In the genomic region with DNA sequence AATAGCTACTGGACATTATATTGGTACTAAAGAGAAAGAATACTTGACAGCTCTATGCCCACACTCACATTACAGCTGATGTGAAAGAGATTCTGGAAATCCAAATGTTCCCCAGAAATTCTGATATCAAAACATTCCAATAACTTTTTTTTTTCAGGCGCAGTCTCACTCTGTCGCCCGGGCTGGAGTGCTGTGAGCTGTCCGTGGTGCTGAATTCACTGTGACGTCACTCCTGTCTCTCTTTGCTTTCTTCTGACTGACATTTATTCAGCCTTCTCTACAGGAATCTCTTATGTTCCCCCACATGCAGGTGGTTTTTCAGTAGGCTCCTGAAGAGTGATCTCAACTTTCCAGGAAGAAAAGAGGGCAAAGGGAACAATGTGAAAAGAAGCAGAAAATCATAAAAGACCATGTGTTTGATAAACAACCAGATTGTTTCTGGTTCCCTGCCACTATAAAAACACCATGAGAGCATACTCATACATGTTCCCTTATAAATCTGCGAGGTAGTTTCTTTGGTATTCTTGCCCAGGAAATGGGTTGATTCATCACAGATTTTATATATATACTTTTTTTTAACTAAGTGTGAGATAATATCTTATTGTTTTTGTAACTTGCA, we compare ENCODE assay signal across 8 cellular contexts. TPM values are rescaled to one million over a fixed set of nuclear protein-coding genes. Genes with fewer than 3 reads are reported as not detected.
DNase-seq lines count a peak whose midpoint lies in the region; ATAC-seq and TF ChIP-seq lines count a peak whose summit lies in the region.

No MANE protein-coding gene starts in this region.

- POLR2A ChIA-PET in activated CD8-positive, alpha-beta T cell treated with anti-CD3 and anti-CD28 coated beads for 36 hours (lab: Charles Lee) = no interaction called here

- intact Hi-C loops in activated CD8-positive, alpha-beta T cell treated with anti-CD3 and anti-CD28 coated beads for 36 hours (cut with micrococcal nuclease) = no loop called here
- intact Hi-C loops in esophagus muscularis mucosa (cut with DNase I) = no loop called here

- TF ChIP-seq CTCF in NB4 (IDR thresholded peaks at IDR 0.05; ENCODE audit: low read depth, low read length) (no peak), nephron progenitor cell (IDR thresholded peaks at IDR 0.05) (no peak), esophagus muscularis mucosa (IDR thresholded peaks at IDR 0.05) (no peak), glutamatergic neuron (IDR thresholded peaks at IDR 0.05; ENCODE audit: partially characterized antibody, unreplicated experiment) (no peak)
- no peak for TF ChIP-seq CTCF in activated CD8-positive, alpha-beta T cell treated with anti-CD3 and anti-CD28 coated beads for 36 hours (IDR thresholded peaks at IDR 0.05)

- WGBS in esophagus muscularis mucosa = 7% methylated on average over 6 of the region's 6 CpGs

- no peaks in the 10 kb centered on the region for H3K4me1 Mint-ChIP-seq in activated CD8-positive, alpha-beta T cell treated with anti-CD3 and anti-CD28 coated beads for 36 hours (ENCODE audit: low read depth)
- no peaks in the 10 kb centered on the region for H3K4me1 Mint-ChIP-seq in nephron progenitor cell
- H3K4me1 Mint-ChIP-seq in glutamatergic neuron (ENCODE audit: low read depth, unreplicated experiment) = no peaks in the 10 kb centered on the region

- CTCF ChIA-PET in activated CD8-positive, alpha-beta T cell treated with anti-CD3 and anti-CD28 coated beads for 36 hours (lab: Charles Lee) = interaction anchor here (0.9 to 1.4 kb wide), 2 partner anchors 70 to 72 kb away, joined by 4 to 5 read pairs; no protein-coding TSS in a partner anchor

- no peak for ATAC-seq in activated CD8-positive, alpha-beta T cell treated with anti-CD3 and anti-CD28 coated beads for 36 hours
- ATAC-seq in stimulated activated naive CD8-positive, alpha-beta T cell treated with anti-CD3 and anti-CD28 coated beads, Interleukin-15, Interleukin-2, amounts not matched to agents 100 U/mL and 50 U/mL, for 24 hours = no peak

- H3K36me3 ChIP-seq in esophagus muscularis mucosa = no peaks in the 10 kb centered on the region

- no peak overlapping the region for H3K27ac Mint-ChIP-seq in activated CD8-positive, alpha-beta T cell treated with anti-CD3 and anti-CD28 coated beads for 36 hours
- H3K27ac Mint-ChIP-seq in nephron progenitor cell (no peak overlapping the region), glutamatergic neuron (ENCODE audit: unreplicated experiment) (no peak overlapping the region)

- TF ChIP-seq POLR2A in NB4 (IDR thresholded peaks at IDR 0.05; ENCODE audit: extremely low read depth, insufficient read length) = no peak
- no peak for TF ChIP-seq POLR2A in esophagus muscularis mucosa (IDR thresholded peaks at IDR 0.05; ENCODE audit: low read depth)

- TF ChIP-seq EP300 in esophagus muscularis mucosa (IDR thresholded peaks at IDR 0.05) = no peak

- H3K4me1 ChIP-seq in esophagus muscularis mucosa = no peaks in the 10 kb centered on the region

- no peaks in the 10 kb centered on the region for H3K9me3 ChIP-seq in esophagus muscularis mucosa

- peaks cover 29% of the 10 kb centered on the region for H3K27me3 Mint-ChIP-seq in activated CD8-positive, alpha-beta T cell treated with anti-CD3 and anti-CD28 coated beads for 36 hours
- peaks cover 19% of the 10 kb centered on the region for H3K27me3 Mint-ChIP-seq in nephron progenitor cell (ENCODE audit: low read depth, poor library complexity)
- H3K27me3 Mint-ChIP-seq in glutamatergic neuron (ENCODE audit: unreplicated experiment) = peaks cover 4% of the 10 kb centered on the region

- H3K4me3 ChIP-seq in NB4 (ENCODE audit: low read depth, low read length) = no peak overlapping the region
- H3K4me3 ChIP-seq in esophagus muscularis mucosa = no peak overlapping the region

- H3K4me3 Mint-ChIP-seq in activated CD8-positive, alpha-beta T cell treated with anti-CD3 and anti-CD28 coated beads for 36 hours = no peak overlapping the region
- H3K4me3 Mint-ChIP-seq in nephron progenitor cell (no peak overlapping the region), glutamatergic neuron (ENCODE audit: unreplicated experiment) (no peak overlapping the region)

- no peaks in the 10 kb centered on the region for H3K9me3 Mint-ChIP-seq in activated CD8-positive, alpha-beta T cell treated with anti-CD3 and anti-CD28 coated beads for 36 hours
- H3K9me3 Mint-ChIP-seq in nephron progenitor cell (no peaks in the 10 kb centered on the region), glutamatergic neuron (ENCODE audit: unreplicated experiment) (peaks cover 7% of the 10 kb centered on the region)

- no peaks in the 10 kb centered on the region for H3K36me3 Mint-ChIP-seq in activated CD8-positive, alpha-beta T cell treated with anti-CD3 and anti-CD28 coated beads for 36 hours (ENCODE audit: low read depth)
- H3K36me3 Mint-ChIP-seq in nephron progenitor cell (ENCODE audit: low read depth) = no peaks in the 10 kb centered on the region
- no peaks in the 10 kb centered on the region for H3K36me3 Mint-ChIP-seq in glutamatergic neuron (ENCODE audit: unreplicated experiment)

- peak; percentile 12 for DNase-seq in DMS 273 treated with DMSO at 0.1 percent for 48 hours (lab: John Stamatoyannopoulos, UW)
- DNase-seq in NB4 (ENCODE audit: low read depth) = peak; percentile 66
- DNase-seq in activated CD8-positive, alpha-beta T cell treated with anti-CD3 and anti-CD28 coated beads for 36 hours = peak; percentile 78
- DNase-seq in epidermal melanocyte (ENCODE audit: insufficient read length, low spot score) = peak; percentile 53
- DNase-seq in nephron progenitor cell = peak; percentile 94
- peak; percentile 68 for DNase-seq in stimulated activated naive CD8-positive, alpha-beta T cell treated with anti-CD3 and anti-CD28 coated beads, Interleukin-15, Interleukin-2, amounts not matched to agents 100 U/mL and 50 U/mL, for 24 hours
- DNase-seq in esophagus muscularis mucosa (ENCODE audit: extremely low spot score) = no peak
- no peak for DNase-seq in glutamatergic neuron

- no peak overlapping the region for H3K27ac ChIP-seq in esophagus muscularis mucosa (replicated peaks in 1 of 4)

- peaks cover 0 to 34% (median 0%) of the 10 kb centered on the region in 4 donors for H3K27me3 ChIP-seq in esophagus muscularis mucosa

RNA-seq across cellular contexts. Expression of a gene that starts 6.2 kb away (rescaled TPM):
- not detected for total RNA-seq in activated CD8-positive, alpha-beta T cell treated with anti-CD3 and anti-CD28 coated beads for 36 hours
- not detected for total RNA-seq in esophagus muscularis mucosa
- total RNA-seq in glutamatergic neuron (ENCODE audit: unreplicated experiment) = not detected

RNA-seq across cellular contexts. Expression of a gene that starts 31.7 kb away (rescaled TPM):
- not detected for total RNA-seq in activated CD8-positive, alpha-beta T cell treated with anti-CD3 and anti-CD28 coated beads for 36 hours
- total RNA-seq in esophagus muscularis mucosa (100 to 1,000 TPM in 1 of 4 donors, 10 to 100 TPM in 2, 1 to 10 TPM in 1; 9.9 to 155 (median 12.0) TPM), glutamatergic neuron (ENCODE audit: unreplicated experiment) (not detected)

RNA-seq across cellular contexts. Expression of a gene that starts 37.9 kb away (rescaled TPM):
- not detected for total RNA-seq in activated CD8-positive, alpha-beta T cell treated with anti-CD3 and anti-CD28 coated beads for 36 hours
- total RNA-seq in esophagus muscularis mucosa (not detected), glutamatergic neuron (ENCODE audit: unreplicated experiment) (not detected)

RNA-seq across cellular contexts. Expression of a gene that starts 47.1 kb away (rescaled TPM):
- not detected for total RNA-seq in activated CD8-positive, alpha-beta T cell treated with anti-CD3 and anti-CD28 coated beads for 36 hours
- total RNA-seq in esophagus muscularis mucosa (10 to 100 TPM in 1 of 4 donors, not detected in 3; 33.1 TPM), glutamatergic neuron (ENCODE audit: unreplicated experiment) (not detected)

Comparison
In these comparisons a context has a peak if more than half of its experiments do, and no peak if none do; other contexts are left out.
1. DNase-seq: peak in DMS 273 treated with DMSO at 0.1 percent for 48 hours (single experiment), NB4 (single experiment), activated CD8-positive, alpha-beta T cell treated with anti-CD3 and anti-CD28 coated beads for 36 hours (single experiment), epidermal melanocyte (single experiment), nephron progenitor cell (single experiment) and stimulated activated naive CD8-positive, alpha-beta T cell treated with anti-CD3 and anti-CD28 coated beads, Interleukin-15, Interleukin-2, amounts not matched to agents 100 U/mL and 50 U/mL, for 24 hours (single experiment); none in esophagus muscularis mucosa (single experiment) and glutamatergic neuron (single experiment).
2. RNA of a gene that starts 31.7 kb away (total RNA-seq): 9.9 to 155 TPM in esophagus muscularis mucosa; not detected in activated CD8-positive, alpha-beta T cell treated with anti-CD3 and anti-CD28 coated beads for 36 hours and not detected in glutamatergic neuron (single experiment); every median in the first group is over 10 times any median in the second.